Comparison of ENCODE assay signal across 14 cellular contexts in genomic region chr17:77188084-77189066, GRCh38. TPM values are rescaled to one million over a fixed set of nuclear protein-coding genes. Genes with fewer than 3 reads are reported as not detected.
DNase-seq lines count a peak whose midpoint lies in the region; ATAC-seq, FAIRE-seq and TF ChIP-seq lines count a peak whose summit lies in the region.
"Had no signal": no experiment of that assay in that cellular context is flagged by ENCODE, and none has a peak within 500 bp of the region (broad histone marks: within the 10 kb centered on the region; RNA-seq: fewer than 3 reads in every experiment).

No MANE protein-coding gene starts in this region.

- POLR2A ChIA-PET in HepG2 (lab: Yijun Ruan, JAX), result no interaction called here
- POLR2A ChIA-PET in K562 (lab: Yijun Ruan, JAX), result interaction anchor here (0.6 kb wide), 2 partner anchors 120 to 122 kb away, joined by 3 to 4 read pairs; no protein-coding TSS in a partner anchor

- peaks cover 15% of the 10 kb centered on the region for H3K36me3 Mint-ChIP-seq in chondrocyte (ENCODE audit: low read depth)

- H3K4me3 Mint-ChIP-seq in chondrocyte (ENCODE audit: unreplicated experiment), result no peak overlapping the region

- no peaks in the 10 kb centered on the region for H3K9me1 ChIP-seq in K562 (ENCODE audit: control insufficient read depth, insufficient read depth, low read length)

- no peaks in the 10 kb centered on the region for H3K9me3 Mint-ChIP-seq in chondrocyte (ENCODE audit: low read depth)

- CTCF ChIA-PET in HepG2 (lab: Yijun Ruan, JAX; ENCODE audit: low intra/inter-chr PET ratio, low total read pairs) (no interaction called here), K562 (lab: Yijun Ruan, JAX; ENCODE audit: low intra/inter-chr PET ratio) (no interaction called here)

- no peak for TF ChIP-seq EP300 in HepG2 (IDR thresholded peaks at IDR 0.05; ENCODE audit: low read depth in 2 of 2, low read length in 2 of 2)
- TF ChIP-seq EP300 in HepG2 (CRISPR knock-in tag; IDR thresholded peaks at IDR 0.05; ENCODE audit: borderline replicate concordance), result no peak
- TF ChIP-seq EP300 in K562 (IDR thresholded peaks at IDR 0.05; ENCODE audit: low read length), result no peak

- intact Hi-C loops in HepG2 (cut with micrococcal nuclease; ENCODE audit: unreplicated experiment), result loop anchor here (2.0 kb wide), 1 partner anchor 20 kb away; no protein-coding TSS in a partner anchor
- intact Hi-C loops in right lobe of liver (cut with DNase I), result no loop called here
- intact Hi-C loops in K562 (cut with micrococcal nuclease), result no loop called here
- intact Hi-C loops in testis (cut with DNase I; ENCODE audit: low total_unique reads), result no loop called here

- H3K4me1 ChIP-seq in HepG2 (ENCODE audit: insufficient read depth, low read length), result peaks cover 27% of the 10 kb centered on the region
- H3K4me1 ChIP-seq in right lobe of liver, result no peaks in the 10 kb centered on the region
- peaks cover 65% of the 10 kb centered on the region for H3K4me1 ChIP-seq in OCI-LY1 (ENCODE audit: insufficient read depth, low read length, severe bottlenecking)
- H3K4me1 ChIP-seq in K562 (replicated peaks in 1 of 2; ENCODE audit: control insufficient read depth in 2 of 2, insufficient read depth in 2 of 2, low read length in 2 of 2), result peaks cover 0 to 5% of the 10 kb centered on the region in 2 experiments; a peak in 3 of 5 replicates
- peaks cover 21% of the 10 kb centered on the region for H3K4me1 ChIP-seq in testis

- no peak overlapping the region for H3K9ac ChIP-seq in HepG2 (ENCODE audit: insufficient read depth, low read depth, low read length)
- peak overlapping the region; percentile 24; the same call in 1 of the 2 replicates for H3K9ac ChIP-seq in OCI-LY1 (ENCODE audit: low read length)
- no peak overlapping the region for H3K9ac ChIP-seq in K562 (ENCODE audit: insufficient read depth in 1 of 2, low read depth in 2 of 2, low read length in 2 of 2)
- H3K9ac ChIP-seq: BLaER1 had no signal

- H3K79me2 ChIP-seq in HepG2 (ENCODE audit: insufficient read depth, low read length) (peaks cover 31% of the 10 kb centered on the region), OCI-LY1 (ENCODE audit: insufficient read depth, low read length) (peaks cover 10% of the 10 kb centered on the region), K562 (ENCODE audit: control insufficient read depth, insufficient read depth, low read length) (peaks cover 42% of the 10 kb centered on the region)

- TF ChIP-seq CTCF in HepG2 (CRISPR knock-in tag; IDR thresholded peaks at IDR 0.05) (no peak), right lobe of liver (IDR thresholded peaks at IDR 0.05) (no peak), OCI-LY1 (IDR thresholded peaks at IDR 0.05; ENCODE audit: low read length) (no peak), K562 (IDR thresholded peaks at IDR 0.05 in 2 of 3, conservative IDR thresholded peaks at IDR 0.05 in 1 of 3; ENCODE audit: insufficient read depth in 2 of 3, low read depth in 1 of 3, low read length in 3 of 3) (no peak), testis (IDR thresholded peaks at IDR 0.05) (no peak), chondrocyte (IDR thresholded peaks at IDR 0.05) (no peak)

- no peaks in the 10 kb centered on the region for H3K9me2 ChIP-seq in OCI-LY1 (ENCODE audit: low read depth, low read length)

- H3K4me3 ChIP-seq in HepG2 (replicated peaks in 1 of 3; ENCODE audit: insufficient read depth in 1 of 3, low read depth in 2 of 3, low read length in 3 of 3) (no peak overlapping the region), right lobe of liver (no peak overlapping the region), OCI-LY1 (ENCODE audit: low read depth, low read length, poor library complexity, severe bottlenecking) (peak overlapping the region; percentile 31), K562 (no peak overlapping the region), testis (no peak overlapping the region)
- H3K4me3 ChIP-seq: BLaER1, body of pancreas, sigmoid colon had no signal

- H3K36me3 ChIP-seq in HepG2 (replicated peaks in 1 of 2; ENCODE audit: control insufficient read depth in 1 of 2, insufficient read depth in 2 of 2, low read length in 2 of 2) (peaks cover 16 to 26% of the 10 kb centered on the region in 2 experiments), right lobe of liver (peaks cover 0 to 10% (median 2%) of the 10 kb centered on the region in 4 donors), OCI-LY1 (ENCODE audit: insufficient read depth, low read length) (peaks cover 38% of the 10 kb centered on the region), K562 (ENCODE audit: control insufficient read depth, insufficient read depth, low read length) (peaks cover 22% of the 10 kb centered on the region), testis (ENCODE audit: low read depth, missing control alignments) (no peaks in the 10 kb centered on the region)

- H3K27ac ChIP-seq in HepG2 (ENCODE audit: extremely low read length, insufficient read depth, low read length) (no peak overlapping the region), right lobe of liver (no peak overlapping the region), OCI-LY1 (ENCODE audit: low read depth, low read length, poor library complexity, severe bottlenecking) (peak overlapping the region; percentile 75), K562 (ENCODE audit: extremely low read depth, low read depth, low read length) (no peak overlapping the region), testis (peak overlapping the region; percentile 10 to 47)
- H3K27ac ChIP-seq: BLaER1, body of pancreas, sigmoid colon had no signal

- H3F3A ChIP-seq in OCI-LY1 (ENCODE audit: insufficient read depth, low read length), result no peaks in the 10 kb centered on the region

- TF ChIP-seq RAD21 in HepG2 (CRISPR knock-in tag; IDR thresholded peaks at IDR 0.05) (no peak), K562 (CRISPR knock-in tag; conservative IDR thresholded peaks at IDR 0.05 in 1 of 2, IDR thresholded peaks at IDR 0.05 in 1 of 2) (no peak)

- BruUV-seq in HepG2 (replicated peaks; lab: Mats Ljungman, UMichigan) (no TSS peak), K562 (replicated peaks; lab: Mats Ljungman, UMichigan) (no TSS peak)

- no peaks in the 10 kb centered on the region for H3K27me3 ChIP-seq in HepG2 (ENCODE audit: control insufficient read depth in 1 of 2, insufficient read depth in 2 of 2, low read length in 2 of 2)
- H3K27me3 ChIP-seq in right lobe of liver, result no peaks in the 10 kb centered on the region
- H3K27me3 ChIP-seq in OCI-LY1 (ENCODE audit: insufficient read depth, low read length), result no peaks in the 10 kb centered on the region
- no peaks in the 10 kb centered on the region; a peak in 1 of 5 replicates for H3K27me3 ChIP-seq in K562 (ENCODE audit: control insufficient read depth in 2 of 2, insufficient read depth in 2 of 2, low read length in 2 of 2)
- no peaks in the 10 kb centered on the region for H3K27me3 ChIP-seq in testis
- H3K27me3 ChIP-seq: BLaER1, body of pancreas, sigmoid colon had no signal

- TF ChIP-seq POLR2A in HepG2 (IDR thresholded peaks at IDR 0.05; ENCODE audit: insufficient read depth in 1 of 2, low read depth in 2 of 2, low read length in 2 of 2) (no peak), right lobe of liver (IDR thresholded peaks at IDR 0.05) (no peak), K562 (conservative IDR thresholded peaks at IDR 0.05) (no peak), testis (IDR thresholded peaks at IDR 0.05) (no peak)

- 87% methylated on average over 17 of the region's 17 CpGs for WGBS in HepG2 (ENCODE audit: low lambda C conversion rate)
- 68% methylated on average over 13 of the region's 17 CpGs for WGBS in right lobe of liver (ENCODE audit: insufficient coverage, low coverage, low lambda C conversion rate, missing lambda C conversion rate)
- WGBS in K562 (ENCODE audit: insufficient coverage, low coverage, missing lambda C conversion rate), result 69% methylated on average over 16 of the region's 17 CpGs
- 65 to 71% methylated on average over 17 of the region's 17 CpGs for WGBS in testis, 2 donors

- H2AFZ ChIP-seq in HepG2 (ENCODE audit: low read length) (no peak overlapping the region), OCI-LY1 (ENCODE audit: low read length) (no peak overlapping the region), K562 (ENCODE audit: low read depth, low read length) (no peak overlapping the region)

- no peaks in the 10 kb centered on the region for H3K27me3 Mint-ChIP-seq in chondrocyte (ENCODE audit: low read depth)

- H4K20me1 ChIP-seq in HepG2 (ENCODE audit: insufficient read depth, low read length) (peaks cover 2% of the 10 kb centered on the region; the same call in 1 of the 2 replicates), OCI-LY1 (ENCODE audit: insufficient read depth, low read length) (no peaks in the 10 kb centered on the region), K562 (replicated peaks; ENCODE audit: control insufficient read depth, insufficient read depth, low read length) (peaks cover 20% of the 10 kb centered on the region)

- H3K27ac Mint-ChIP-seq in chondrocyte (ENCODE audit: unreplicated experiment), result no peak overlapping the region

- no peak for FAIRE-seq in HepG2 (lab: Jason Lieb, UNC)
- no peak for FAIRE-seq in K562 (lab: Jason Lieb, UNC)
- FAIRE-seq: H54 had no signal

- H3K4me2 ChIP-seq in HepG2 (ENCODE audit: low read depth, low read length) (no peak overlapping the region), OCI-LY1 (ENCODE audit: low read length) (peak overlapping the region; percentile 58), K562 (ENCODE audit: insufficient read depth, low read length) (no peak overlapping the region)
- H3K4me2 ChIP-seq: BLaER1 had no signal

- H3K4me1 Mint-ChIP-seq in chondrocyte (ENCODE audit: low read depth), result peaks cover 6% of the 10 kb centered on the region

- in situ Hi-C loops in HepG2 (cut with HindIII; ENCODE audit: extremely low pct_ligation_motif_present, low pct_unique_long_range_greater_than_20kb) (no loop called here), K562 (cut with MboI) (no loop called here)

- H3K9me3 ChIP-seq in HepG2 (ENCODE audit: low read length) (no peaks in the 10 kb centered on the region), right lobe of liver (no peaks in the 10 kb centered on the region), OCI-LY1 (ENCODE audit: low read length) (no peaks in the 10 kb centered on the region), K562 (replicated peaks; ENCODE audit: control insufficient read depth, insufficient read depth, low read depth, low read length) (no peaks in the 10 kb centered on the region), testis (no peaks in the 10 kb centered on the region)
- H3K9me3 ChIP-seq: BLaER1, body of pancreas, sigmoid colon had no signal

- DNase-seq in HepG2 (ENCODE audit: low spot score) (peak; percentile 38), right lobe of liver (no peak), K562 (ENCODE audit: extremely low read depth in 1 of 4, low spot score in 3 of 4) (no peak), testis (no peak), NCI-H2196 treated with DMSO at 0.1 percent for 48 hours (lab: John Stamatoyannopoulos, UW; ENCODE audit: unreplicated experiment) (no peak), chondrocyte (ENCODE audit: low spot score) (no peak)
- DNase-seq: body of pancreas, NCI-H187 treated with DMSO at 0.1 percent for 48 hours, Right ventricle myocardium superior, sigmoid colon had no signal

- ATAC-seq in HepG2, result no peak
- no peak for ATAC-seq in right lobe of liver
- no peak for ATAC-seq in K562
- no peak for ATAC-seq in GM21737 (IDR thresholded peaks at IDR 0.05; ENCODE audit: unreplicated experiment)
- ATAC-seq: body of pancreas had no signal

RNA-seq across cellular contexts. Expression of gene SEC14L1, which starts 47.6 kb away (rescaled TPM):
- total RNA-seq in HepG2 (2016; rRNA removed; fragmentation: Illumina TruSeq; extraction: Trizol) (43.9 and 62.5 TPM in 2 replicates), right lobe of liver (10 to 100 TPM; 21.5 to 44.4 (median 24.9) TPM), K562 (2014; rRNA removed) (10.9 and 14.8 TPM in 2 replicates), K562 (2014; rRNA removed; fragmentation: Illumina TruSeq; extraction: Trizol) (14.0 and 14.5 TPM in 2 replicates), K562 (2015; rRNA removed; fragmentation: Illumina TruSeq; extraction: Trizol) (14.8 and 15.2 TPM in 2 replicates), K562 (2021) (38.4 and 39.7 TPM in 2 replicates), testis (100 to 1,000 TPM; 240 to 262 TPM), chondrocyte (47.1 to 60.0 TPM (median 51.8 TPM) in 3 replicates)
- total RNA-seq in HepG2 (2016; cell fraction: cytosol; rRNA removed; fragmentation: Illumina TruSeq; extraction: Trizol; ENCODE audit: low read depth), result 22.8 and 28.1 TPM in 2 replicates
- total RNA-seq in HepG2 (2016; cell fraction: insoluble cytoplasmic fraction; rRNA removed; fragmentation: Illumina TruSeq; extraction: Trizol), result 51.1 and 57.5 TPM in 2 replicates
- total RNA-seq in HepG2 (2016; cell fraction: membrane; rRNA removed; fragmentation: Illumina TruSeq; extraction: Trizol), result 75.8 and 78.7 TPM in 2 replicates
- total RNA-seq in HepG2 (2016; cell fraction: nucleus; rRNA removed; fragmentation: Illumina TruSeq; extraction: Trizol), result 34.2 and 41.8 TPM in 2 replicates
- polyA plus RNA-seq in HepG2 (2011; rRNA removed) (26.3 and 27.0 TPM in 2 replicates), K562 (2011; rRNA removed) (20.6 and 33.1 TPM in 2 replicates), K562 (2014; fragmentation: Illumina TruSeq; extraction: Trizol) (27.0 and 27.6 TPM in 2 replicates), K562 (2014; fragmentation: Nextera tagmentation; extraction: Ambion mirVana) (1 to 10 TPM; 3.1 to 4.1 TPM), K562 (2014; rRNA removed) (16.3 and 16.7 TPM in 2 replicates), testis (ENCODE audit: insufficient read depth, low read depth, low replicate concordance) (143 TPM)
- polyA plus RNA-seq in HepG2 (2011; cell fraction: cytosol; rRNA removed), result 17.3 and 23.1 TPM in 2 replicates
- polyA plus RNA-seq in HepG2 (2011; cell fraction: nucleus; rRNA removed), result 30.8 and 49.2 TPM in 2 replicates
- 37.6 and 54.7 TPM in 2 replicates for polyA plus RNA-seq in HepG2 (2012)
- polyA plus RNA-seq in HepG2 (2016; cell fraction: cytosol; fragmentation: Illumina TruSeq; extraction: Trizol; ENCODE audit: low read depth), result 30.8 and 38.2 TPM in 2 replicates
- 57.4 and 67.9 TPM in 2 replicates for polyA plus RNA-seq in HepG2 (2016; cell fraction: insoluble cytoplasmic fraction; fragmentation: Illumina TruSeq; extraction: Trizol; ENCODE audit: low read depth)
- 55.3 and 57.7 TPM in 2 replicates for polyA plus RNA-seq in HepG2 (2016; cell fraction: membrane; fragmentation: Illumina TruSeq; extraction: Trizol; ENCODE audit: low read depth)
- polyA plus RNA-seq in HepG2 (2016; cell fraction: nucleus; fragmentation: Illumina TruSeq; extraction: Trizol; ENCODE audit: insufficient read depth, low read depth), result 56.1 and 65.2 TPM in 2 replicates
- 16.4 and 49.1 TPM in 2 replicates for polyA minus RNA-seq in HepG2 (2011; rRNA and poly(A)+ RNA removed; ENCODE audit: low replicate concordance)
- polyA minus RNA-seq in HepG2 (2011; cell fraction: cytosol; rRNA and poly(A)+ RNA removed), result 23.7 and 34.8 TPM in 2 replicates
- 29.4 and 35.6 TPM in 2 replicates for polyA minus RNA-seq in HepG2 (2011; cell fraction: nucleus; rRNA and poly(A)+ RNA removed)
- total RNA-seq in K562 (2011; cell fraction: chromatin; rRNA removed; ENCODE audit: low replicate concordance), result 109 and 129 TPM in 2 replicates
- total RNA-seq in K562 (2011; cell fraction: nucleolus; rRNA removed), result 35.9 and 51.7 TPM in 2 replicates
- total RNA-seq in K562 (2011; cell fraction: nucleoplasm; rRNA removed), result 51.8 and 54.6 TPM in 2 replicates
- 15.2 and 43.7 TPM in 2 replicates for polyA plus RNA-seq in K562 (2011; cell fraction: cytosol; rRNA removed)
- polyA plus RNA-seq in K562 (2011; cell fraction: nucleus; rRNA removed), result 28.8 and 53.9 TPM in 2 replicates
- polyA plus RNA-seq in K562 (2012), result 25.9 and 29.6 TPM in 2 replicates
- 37.5 and 51.6 TPM in 2 replicates for polyA minus RNA-seq in K562 (2011; rRNA and poly(A)+ RNA removed)
- 29.5 and 45.5 TPM in 2 replicates for polyA minus RNA-seq in K562 (2011; cell fraction: cytosol; rRNA and poly(A)+ RNA removed)
- polyA minus RNA-seq in K562 (2011; cell fraction: nucleus; rRNA and poly(A)+ RNA removed), result 18.3 and 26.1 TPM in 2 replicates

Comparison
In these comparisons a context has a peak if more than half of its experiments do, and no peak if none do; other contexts are left out.
1. H3K27ac ChIP-seq: peak in OCI-LY1 (single experiment) and testis (2 of 2); none in HepG2 (single experiment), right lobe of liver (0 of 3) and K562 (single experiment).
2. Of the 241 proteins assayed by ChIP-seq in both HepG2 and K562: peak only in HepG2: MAFF and MAFK; only in K562: none; in both: none; in neither: 239.